ENCODE assay signal across 16 cellular contexts in genomic region chr9:34510032-34510431, GRCh38. TPM values are rescaled to one million over a fixed set of nuclear protein-coding genes. Genes with fewer than 3 reads are reported as not detected.
"Had no signal": no experiment of that assay in that cellular context is flagged by ENCODE, and none has a peak within 500 bp of the region (broad histone marks: within the 10 kb centered on the region; RNA-seq: fewer than 3 reads in every experiment).

No MANE protein-coding gene starts in this region.

- H3K4me1 Mint-ChIP-seq: central memory CD8-positive, alpha-beta T cell; immature natural killer cell; naive B cell had no signal

- H3K9me3 Mint-ChIP-seq: activated CD4-positive, alpha-beta memory T cell treated with anti-CD3 and anti-CD28 coated beads for 36 hours; central memory CD8-positive, alpha-beta T cell; immature natural killer cell; naive B cell had no signal

- H3K4me1 ChIP-seq: adrenal gland, lower lobe of right lung, upper lobe of right lung had no signal

- H3K36me3 ChIP-seq: adrenal gland, lower lobe of right lung, upper lobe of right lung had no signal

- H3K27me3 ChIP-seq: adrenal gland, dorsolateral prefrontal cortex, testis, upper lobe of right lung had no signal

- H3K9me3 ChIP-seq: adrenal gland, lower lobe of right lung, testis, upper lobe of right lung had no signal

- H3K4me3 ChIP-seq: adrenal gland, dorsolateral prefrontal cortex, lower lobe of right lung, testis, upper lobe of right lung had no signal

- H3K4me3 Mint-ChIP-seq: activated CD4-positive, alpha-beta memory T cell treated with anti-CD3 and anti-CD28 coated beads for 36 hours; central memory CD8-positive, alpha-beta T cell; immature natural killer cell; naive B cell had no signal

- ATAC-seq: lower lobe of right lung, upper lobe of right lung had no signal

- H3K27ac ChIP-seq: adrenal gland, lower lobe of right lung, testis, upper lobe of right lung had no signal

- DNase-seq: activated CD4-positive, alpha-beta memory T cell treated with anti-CD3 and anti-CD28 coated beads for 36 hours; activated CD8-positive, alpha-beta memory T cell treated with anti-CD3 and anti-CD28 coated beads, Interleukin-2, amount 50 U/mL, for 4 hours; activated naive CD4-positive, alpha-beta T cell treated with anti-CD3 and anti-CD28 coated beads, Interleukin-2, amount 50 U/mL, for 16 hours; immature natural killer cell; lower lobe of right lung; naive B cell; occipital lobe; stimulated activated naive CD4-positive, alpha-beta T cell treated with Interleukin-2 at 50 U/mL for 16 hours; T-helper 9 cell; testis; upper lobe of right lung had no signal

- H3K27ac Mint-ChIP-seq: activated CD4-positive, alpha-beta memory T cell treated with anti-CD3 and anti-CD28 coated beads for 36 hours had no signal

- H3K36me3 Mint-ChIP-seq: activated CD4-positive, alpha-beta memory T cell treated with anti-CD3 and anti-CD28 coated beads for 36 hours; immature natural killer cell; naive B cell had no signal

- H3K27me3 Mint-ChIP-seq: activated CD4-positive, alpha-beta memory T cell treated with anti-CD3 and anti-CD28 coated beads for 36 hours had no signal

RNA-seq across cellular contexts. Expression of gene DNAI1, which starts 51.4 kb away (rescaled TPM):
- total RNA-seq: pulmonary artery endothelial cell, upper lobe of right lung had no signal
- polyA plus RNA-seq: esophagus, immature natural killer cell had no signal
